ENCODE assay signal across 1 cellular context in the genomic region with DNA sequence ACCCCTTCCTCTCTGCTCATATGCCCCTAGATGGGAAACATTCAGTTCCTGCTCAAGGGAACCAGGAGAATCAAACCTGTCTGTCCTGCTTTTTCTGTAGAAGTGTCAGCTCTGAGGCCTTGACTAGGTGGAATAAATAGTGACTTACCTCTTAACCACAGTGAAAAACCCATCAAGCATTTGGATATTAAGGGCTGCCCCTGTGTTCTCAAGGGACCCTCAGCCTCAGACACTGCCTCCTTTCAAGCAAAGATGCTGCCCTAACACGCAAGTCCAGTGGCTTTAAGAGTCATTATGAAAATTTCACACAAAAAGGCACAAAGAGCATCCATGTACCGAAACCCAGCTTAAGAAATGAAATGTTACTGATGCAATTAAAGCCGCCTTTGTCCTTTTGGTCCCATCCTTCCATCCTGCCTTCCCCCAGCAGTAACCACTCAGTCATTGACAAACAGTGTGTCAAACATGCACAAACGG.
TF ChIP-seq lines count a peak whose summit lies in the region.

No MANE protein-coding gene starts in this region.

TF ChIP-seq in GM23338, 12 proteins besides CTCF, POLR2A, EP300 and RAD21 (continued from another document):
- TF ChIP-seq ZNF462 (CRISPR knock-in tag; IDR thresholded peaks at IDR 0.05) (no peak), EZH2 (IDR thresholded peaks at IDR 0.05; ENCODE audit: low read depth, unreplicated experiment) (no peak), EZH2phosphoT487 (IDR thresholded peaks at IDR 0.05; ENCODE audit: unreplicated experiment) (no peak), NANOG (IDR thresholded peaks at IDR 0.05; ENCODE audit: borderline replicate concordance) (no peak), CREB1 (CRISPR knock-in tag; IDR thresholded peaks at IDR 0.05; ENCODE audit: low read depth) (no peak), ZNF331 (CRISPR knock-in tag; IDR thresholded peaks at IDR 0.05; ENCODE audit: low read depth) (no peak), POLR2AphosphoS5 (IDR thresholded peaks at IDR 0.05; ENCODE audit: low read depth) (no peak), JUNB (IDR thresholded peaks at IDR 0.05; ENCODE audit: unreplicated experiment) (no peak)
- TF ChIP-seq, protein P1, sequence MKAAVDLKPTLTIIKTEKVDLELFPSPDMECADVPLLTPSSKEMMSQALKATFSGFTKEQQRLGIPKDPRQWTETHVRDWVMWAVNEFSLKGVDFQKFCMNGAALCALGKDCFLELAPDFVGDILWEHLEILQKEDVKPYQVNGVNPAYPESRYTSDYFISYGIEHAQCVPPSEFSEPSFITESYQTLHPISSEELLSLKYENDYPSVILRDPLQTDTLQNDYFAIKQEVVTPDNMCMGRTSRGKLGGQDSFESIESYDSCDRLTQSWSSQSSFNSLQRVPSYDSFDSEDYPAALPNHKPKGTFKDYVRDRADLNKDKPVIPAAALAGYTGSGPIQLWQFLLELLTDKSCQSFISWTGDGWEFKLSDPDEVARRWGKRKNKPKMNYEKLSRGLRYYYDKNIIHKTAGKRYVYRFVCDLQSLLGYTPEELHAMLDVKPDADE (IDR thresholded peaks at IDR 0.05), result no peak
- TF ChIP-seq, protein P2, sequence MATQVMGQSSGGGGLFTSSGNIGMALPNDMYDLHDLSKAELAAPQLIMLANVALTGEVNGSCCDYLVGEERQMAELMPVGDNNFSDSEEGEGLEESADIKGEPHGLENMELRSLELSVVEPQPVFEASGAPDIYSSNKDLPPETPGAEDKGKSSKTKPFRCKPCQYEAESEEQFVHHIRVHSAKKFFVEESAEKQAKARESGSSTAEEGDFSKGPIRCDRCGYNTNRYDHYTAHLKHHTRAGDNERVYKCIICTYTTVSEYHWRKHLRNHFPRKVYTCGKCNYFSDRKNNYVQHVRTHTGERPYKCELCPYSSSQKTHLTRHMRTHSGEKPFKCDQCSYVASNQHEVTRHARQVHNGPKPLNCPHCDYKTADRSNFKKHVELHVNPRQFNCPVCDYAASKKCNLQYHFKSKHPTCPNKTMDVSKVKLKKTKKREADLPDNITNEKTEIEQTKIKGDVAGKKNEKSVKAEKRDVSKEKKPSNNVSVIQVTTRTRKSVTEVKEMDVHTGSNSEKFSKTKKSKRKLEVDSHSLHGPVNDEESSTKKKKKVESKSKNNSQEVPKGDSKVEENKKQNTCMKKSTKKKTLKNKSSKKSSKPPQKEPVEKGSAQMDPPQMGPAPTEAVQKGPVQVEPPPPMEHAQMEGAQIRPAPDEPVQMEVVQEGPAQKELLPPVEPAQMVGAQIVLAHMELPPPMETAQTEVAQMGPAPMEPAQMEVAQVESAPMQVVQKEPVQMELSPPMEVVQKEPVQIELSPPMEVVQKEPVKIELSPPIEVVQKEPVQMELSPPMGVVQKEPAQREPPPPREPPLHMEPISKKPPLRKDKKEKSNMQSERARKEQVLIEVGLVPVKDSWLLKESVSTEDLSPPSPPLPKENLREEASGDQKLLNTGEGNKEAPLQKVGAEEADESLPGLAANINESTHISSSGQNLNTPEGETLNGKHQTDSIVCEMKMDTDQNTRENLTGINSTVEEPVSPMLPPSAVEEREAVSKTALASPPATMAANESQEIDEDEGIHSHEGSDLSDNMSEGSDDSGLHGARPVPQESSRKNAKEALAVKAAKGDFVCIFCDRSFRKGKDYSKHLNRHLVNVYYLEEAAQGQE (IDR thresholded peaks at IDR 0.05; ENCODE audit: unreplicated experiment), result no peak
